14 cellular contexts compared by ENCODE assay signal in genomic region chr17:67519801-67520251, GRCh38.
A peak's percentile ranks its signal among the peaks of the same experiment; 100 is the strongest.
DNase-seq lines count a peak whose midpoint lies in the region; ATAC-seq and TF ChIP-seq lines count a peak whose summit lies in the region.
"Had no signal": no experiment of that assay in that cellular context is flagged by ENCODE, and none has a peak within 500 bp of the region (broad histone marks: within the 10 kb centered on the region; RNA-seq: fewer than 3 reads in every experiment).

No MANE protein-coding gene starts in this region.

- peaks cover 2% of the 10 kb centered on the region for H3K36me3 Mint-ChIP-seq in activated CD4-positive, alpha-beta T cell treated with anti-CD3 and anti-CD28 coated beads for 36 hours (ENCODE audit: low read depth)
- H3K36me3 Mint-ChIP-seq in activated CD8-positive, alpha-beta T cell treated with anti-CD3 and anti-CD28 coated beads, Interleukin-2, amount 10 ng/mL, durations not matched to agents 7 days and 5 days (ENCODE audit: low read depth): peaks cover 9% of the 10 kb centered on the region
- H3K36me3 Mint-ChIP-seq in stimulated activated memory B cell treated with anti-CD40 and anti-IgM and Interleukin-4, amounts not matched to agents 10 μg/mL and 1 μg/mL and 100 μg/mL, for 72 hours: peaks cover 11% of the 10 kb centered on the region

- H3K4me3 ChIP-seq in uterus (no peak overlapping the region), right cardiac atrium (ENCODE audit: low read length) (no peak overlapping the region)
- H3K4me3 ChIP-seq: adrenal gland had no signal

- no peak for DNase-seq in activated CD4-positive, alpha-beta T cell treated with anti-CD3 and anti-CD28 coated beads for 36 hours
- DNase-seq in activated CD4-positive, alpha-beta T cell treated with anti-CD3 and anti-CD28 coated beads for 4 hours: no peak
- DNase-seq in activated CD8-positive, alpha-beta T cell treated with anti-CD3 and anti-CD28 coated beads, Interleukin-2, amount 10 ng/mL, durations not matched to agents 7 days and 5 days: no peak
- DNase-seq in iPS DF 4.7 (ENCODE audit: extremely low read depth, low spot score) (peak; percentile 74), glomerular visceral epithelial cell (ENCODE audit: extremely low spot score) (no peak), uterus (no peak), right cardiac atrium (no peak)
- DNase-seq: activated CD8-positive, alpha-beta memory T cell treated with anti-CD3 and anti-CD28 coated beads, Interleukin-2, amount 50 U/mL, for 48 hours; NCI-H1694 treated with DMSO at 0.1 percent for 48 hours; NCI-H774; RPMI8226 had no signal

- WGBS in right cardiac atrium: 88% methylated on average over 5 of the region's 5 CpGs

- TF ChIP-seq CTCF in uterus (IDR thresholded peaks at IDR 0.05): no peak

- CTCF ChIA-PET in activated CD4-positive, alpha-beta T cell treated with anti-CD3 and anti-CD28 coated beads for 36 hours (lab: Charles Lee): interaction anchor here (1.4 kb wide), 1 partner anchor 9 kb away, joined by 3 read pairs; no protein-coding TSS in a partner anchor
- CTCF ChIA-PET in activated CD8-positive, alpha-beta T cell treated with anti-CD3 and anti-CD28 coated beads, Interleukin-2, amount 10 ng/mL, durations not matched to agents 7 days and 5 days (lab: Charles Lee): no interaction called here

- POLR2A ChIA-PET in activated CD4-positive, alpha-beta T cell treated with anti-CD3 and anti-CD28 coated beads for 36 hours (lab: Charles Lee): no interaction called here
- POLR2A ChIA-PET in activated CD8-positive, alpha-beta T cell treated with anti-CD3 and anti-CD28 coated beads, Interleukin-2, amount 10 ng/mL, durations not matched to agents 7 days and 5 days (lab: Charles Lee): no interaction called here

- H3K27me3 Mint-ChIP-seq in activated CD4-positive, alpha-beta T cell treated with anti-CD3 and anti-CD28 coated beads for 36 hours: no peaks in the 10 kb centered on the region
- H3K27me3 Mint-ChIP-seq in activated CD8-positive, alpha-beta T cell treated with anti-CD3 and anti-CD28 coated beads, Interleukin-2, amount 10 ng/mL, durations not matched to agents 7 days and 5 days (ENCODE audit: low read depth): no peaks in the 10 kb centered on the region
- H3K27me3 Mint-ChIP-seq in stimulated activated memory B cell treated with anti-CD40 and anti-IgM and Interleukin-4, amounts not matched to agents 10 μg/mL and 1 μg/mL and 100 μg/mL, for 72 hours: peaks cover 8% of the 10 kb centered on the region

- H3K4me1 ChIP-seq in uterus: no peaks in the 10 kb centered on the region
- peaks cover 17% of the 10 kb centered on the region for H3K4me1 ChIP-seq in right cardiac atrium (ENCODE audit: control insufficient read depth, insufficient read depth, low read length)

- peak; percentile 18 for ATAC-seq in activated CD4-positive, alpha-beta T cell treated with anti-CD3 and anti-CD28 coated beads for 36 hours
- ATAC-seq in activated CD8-positive, alpha-beta T cell treated with anti-CD3 and anti-CD28 coated beads, Interleukin-2, amount 10 ng/mL, durations not matched to agents 7 days and 5 days: no peak
- no peak for ATAC-seq in stimulated activated memory B cell treated with anti-CD40 and anti-IgM and Interleukin-4, amounts not matched to agents 10 μg/mL and 1 μg/mL and 100 μg/mL, for 72 hours
- ATAC-seq in right cardiac atrium: no peak

- peaks cover 48% of the 10 kb centered on the region for H3K4me1 Mint-ChIP-seq in activated CD4-positive, alpha-beta T cell treated with anti-CD3 and anti-CD28 coated beads for 36 hours
- peaks cover 27% of the 10 kb centered on the region for H3K4me1 Mint-ChIP-seq in activated CD8-positive, alpha-beta T cell treated with anti-CD3 and anti-CD28 coated beads, Interleukin-2, amount 10 ng/mL, durations not matched to agents 7 days and 5 days (ENCODE audit: low read depth)
- H3K4me1 Mint-ChIP-seq in stimulated activated memory B cell treated with anti-CD40 and anti-IgM and Interleukin-4, amounts not matched to agents 10 μg/mL and 1 μg/mL and 100 μg/mL, for 72 hours: peaks cover 35% of the 10 kb centered on the region

- intact Hi-C loops in activated CD4-positive, alpha-beta T cell treated with anti-CD3 and anti-CD28 coated beads for 36 hours (cut with DNase I, micrococcal nuclease): no loop called here
- intact Hi-C loops in uterus (cut with DNase I; ENCODE audit: low total_unique reads) (no loop called here), right cardiac atrium (cut with DNase I) (no loop called here)

- H3K9me3 ChIP-seq in uterus: no peaks in the 10 kb centered on the region
- no peaks in the 10 kb centered on the region for H3K9me3 ChIP-seq in right cardiac atrium (ENCODE audit: control insufficient read depth, low read length)
- H3K9me3 ChIP-seq: adrenal gland had no signal

- TF ChIP-seq POLR2A in uterus (IDR thresholded peaks at IDR 0.05): no peak

- peak overlapping the region; percentile 13 for H3K4me3 Mint-ChIP-seq in activated CD4-positive, alpha-beta T cell treated with anti-CD3 and anti-CD28 coated beads for 36 hours
- H3K4me3 Mint-ChIP-seq in activated CD8-positive, alpha-beta T cell treated with anti-CD3 and anti-CD28 coated beads, Interleukin-2, amount 10 ng/mL, durations not matched to agents 7 days and 5 days: no peak overlapping the region
- H3K4me3 Mint-ChIP-seq in stimulated activated memory B cell treated with anti-CD40 and anti-IgM and Interleukin-4, amounts not matched to agents 10 μg/mL and 1 μg/mL and 100 μg/mL, for 72 hours: no peak overlapping the region

- peak overlapping the region; percentile 68 for H3K27ac Mint-ChIP-seq in activated CD4-positive, alpha-beta T cell treated with anti-CD3 and anti-CD28 coated beads for 36 hours
- peak overlapping the region; percentile 15 for H3K27ac Mint-ChIP-seq in activated CD8-positive, alpha-beta T cell treated with anti-CD3 and anti-CD28 coated beads, Interleukin-2, amount 10 ng/mL, durations not matched to agents 7 days and 5 days
- H3K27ac Mint-ChIP-seq in stimulated activated memory B cell treated with anti-CD40 and anti-IgM and Interleukin-4, amounts not matched to agents 10 μg/mL and 1 μg/mL and 100 μg/mL, for 72 hours: peak overlapping the region; percentile 9

- H3K36me3 ChIP-seq in uterus: no peaks in the 10 kb centered on the region
- H3K36me3 ChIP-seq: adrenal gland had no signal

- peak overlapping the region in 1 of 2 donors; percentile 3 for H3K27ac ChIP-seq in uterus
- no peak overlapping the region for H3K27ac ChIP-seq in right cardiac atrium (ENCODE audit: low read length)
- H3K27ac ChIP-seq: adrenal gland, epithelial cell of prostate had no signal

- peaks cover 4% of the 10 kb centered on the region for H3K9me3 Mint-ChIP-seq in activated CD4-positive, alpha-beta T cell treated with anti-CD3 and anti-CD28 coated beads for 36 hours (ENCODE audit: low read depth)
- no peaks in the 10 kb centered on the region for H3K9me3 Mint-ChIP-seq in activated CD8-positive, alpha-beta T cell treated with anti-CD3 and anti-CD28 coated beads, Interleukin-2, amount 10 ng/mL, durations not matched to agents 7 days and 5 days (ENCODE audit: insufficient read depth)
- peaks cover 10% of the 10 kb centered on the region for H3K9me3 Mint-ChIP-seq in stimulated activated memory B cell treated with anti-CD40 and anti-IgM and Interleukin-4, amounts not matched to agents 10 μg/mL and 1 μg/mL and 100 μg/mL, for 72 hours

- H3K27me3 ChIP-seq in uterus: no peaks in the 10 kb centered on the region
- no peaks in the 10 kb centered on the region for H3K27me3 ChIP-seq in right cardiac atrium (ENCODE audit: control insufficient read depth, insufficient read depth)
- H3K27me3 ChIP-seq: adrenal gland had no signal

Comparison
In these comparisons a context has a peak if more than half of its experiments do, and no peak if none do; other contexts are left out.
1. H3K27ac Mint-ChIP-seq: peak in every context shown above with its lines; median percentile 68 in activated CD4-positive, alpha-beta T cell treated with anti-CD3 and anti-CD28 coated beads for 36 hours; 15 in activated CD8-positive, alpha-beta T cell treated with anti-CD3 and anti-CD28 coated beads, Interleukin-2, amount 10 ng/mL, durations not matched to agents 7 days and 5 days; 9 in stimulated activated memory B cell treated with anti-CD40 and anti-IgM and Interleukin-4, amounts not matched to agents 10 μg/mL and 1 μg/mL and 100 μg/mL, for 72 hours.